In genomic region chr1:35188578-35189392, GRCh38 we compare ENCODE assay signal across 13 cellular contexts. TPM values are rescaled to one million over a fixed set of nuclear protein-coding genes. Genes with fewer than 3 reads are reported as not detected.
DNase-seq lines count a peak whose midpoint lies in the region; ATAC-seq and TF ChIP-seq lines count a peak whose summit lies in the region.
"Had no signal": no experiment of that assay in that cellular context is flagged by ENCODE, and none has a peak within 500 bp of the region (broad histone marks: within the 10 kb centered on the region; RNA-seq: fewer than 3 reads in every experiment).

No MANE protein-coding gene starts in this region.

- 78% methylated on average over 20 of the region's 20 CpGs for WGBS in suprapubic skin
- 74 to 77% methylated on average over 20 of the region's 20 CpGs for WGBS in tibial nerve, 2 donors

- no peak for TF ChIP-seq CTCF in suprapubic skin (IDR thresholded peaks at IDR 0.05)
- no peak for TF ChIP-seq CTCF in tibial nerve (IDR thresholded peaks at IDR 0.05)

- DNase-seq in activated naive CD4-positive, alpha-beta T cell treated with anti-CD3 and anti-CD28 coated beads, Interleukin-2, amount 50 U/mL, for 16 hours = no peak
- DNase-seq in activated CD8-positive, alpha-beta T cell treated with anti-CD3 and anti-CD28 coated beads, Interleukin-2, amount 10 ng/mL, durations not matched to agents 7 days and 5 days = no peak
- no peak for DNase-seq in suprapubic skin (ENCODE audit: low spot score in 2 of 2)
- no peak for DNase-seq in tibial nerve (ENCODE audit: low spot score in 2 of 2)
- DNase-seq in NCI-H82 treated with DMSO at 0.1 percent for 48 hours (lab: John Stamatoyannopoulos, UW; ENCODE audit: unreplicated experiment) = no peak
- no peak for DNase-seq in ureter (ENCODE audit: low spot score)
- DNase-seq: activated gamma-delta T cell treated with Interleukin-2 at 50 U/mL for 16 hours; AML-193; NCI-H1694; stimulated activated CD4-positive, alpha-beta T cell treated with anti-CD3 and anti-CD28 coated beads, Interleukin-4, amount 100 ng/mL, for 24 hours; upper lobe of left lung had no signal

- H3K4me3 ChIP-seq in iPS-18a (ENCODE audit: low read length) (peak overlapping the region; percentile 18), suprapubic skin (peak overlapping the region; percentile 91), tibial nerve (no peak overlapping the region)

- CTCF ChIA-PET in activated CD8-positive, alpha-beta T cell treated with anti-CD3 and anti-CD28 coated beads, Interleukin-2, amount 10 ng/mL, durations not matched to agents 7 days and 5 days (lab: Charles Lee) = interaction anchor here (0.6 kb wide), 1 partner anchor 92 kb away, joined by 3 read pairs; no protein-coding TSS in a partner anchor

- H3K27me3 ChIP-seq in iPS-18a (ENCODE audit: control insufficient read depth, insufficient read depth, low read length) (no peaks in the 10 kb centered on the region), suprapubic skin (no peaks in the 10 kb centered on the region), tibial nerve (no peaks in the 10 kb centered on the region)
- H3K27me3 ChIP-seq: upper lobe of left lung had no signal

- H3K27me3 Mint-ChIP-seq in activated naive CD4-positive, alpha-beta T cell treated with anti-CD3 and anti-CD28 coated beads, Interleukin-2, amount 50 U/mL, for 24 hours = no peaks in the 10 kb centered on the region
- H3K27me3 Mint-ChIP-seq in activated CD8-positive, alpha-beta T cell treated with anti-CD3 and anti-CD28 coated beads, Interleukin-2, amount 10 ng/mL, durations not matched to agents 7 days and 5 days (ENCODE audit: low read depth) = no peaks in the 10 kb centered on the region

- H3K4me3 Mint-ChIP-seq in activated naive CD4-positive, alpha-beta T cell treated with anti-CD3 and anti-CD28 coated beads, Interleukin-2, amount 50 U/mL, for 24 hours = peak overlapping the region; percentile 95
- H3K4me3 Mint-ChIP-seq in activated CD8-positive, alpha-beta T cell treated with anti-CD3 and anti-CD28 coated beads, Interleukin-2, amount 10 ng/mL, durations not matched to agents 7 days and 5 days = peak overlapping the region; percentile 97

- no peak for ATAC-seq in activated CD8-positive, alpha-beta T cell treated with anti-CD3 and anti-CD28 coated beads, Interleukin-2, amount 10 ng/mL, durations not matched to agents 7 days and 5 days

- H3K36me3 ChIP-seq in iPS-18a (ENCODE audit: control insufficient read depth, low read depth, low read length) (peaks cover 79% of the 10 kb centered on the region), suprapubic skin (peaks cover 73% of the 10 kb centered on the region), tibial nerve (peaks cover 16 to 77% (median 43%) of the 10 kb centered on the region in 3 donors)

- peak overlapping the region; percentile 43 for H3K27ac Mint-ChIP-seq in activated naive CD4-positive, alpha-beta T cell treated with anti-CD3 and anti-CD28 coated beads, Interleukin-2, amount 50 U/mL, for 24 hours
- peak overlapping the region; percentile 86 for H3K27ac Mint-ChIP-seq in activated CD8-positive, alpha-beta T cell treated with anti-CD3 and anti-CD28 coated beads, Interleukin-2, amount 10 ng/mL, durations not matched to agents 7 days and 5 days

- TF ChIP-seq EP300 in suprapubic skin (IDR thresholded peaks at IDR 0.05) = no peak
- TF ChIP-seq EP300 in tibial nerve (IDR thresholded peaks at IDR 0.05) = no peak

- H3K9me3 ChIP-seq in iPS-18a (ENCODE audit: control insufficient read depth, low read depth, low read length) = no peaks in the 10 kb centered on the region
- H3K9me3 ChIP-seq in suprapubic skin = no peaks in the 10 kb centered on the region
- no peaks in the 10 kb centered on the region for H3K9me3 ChIP-seq in tibial nerve
- H3K9me3 ChIP-seq: upper lobe of left lung had no signal

- H3K4me1 ChIP-seq in iPS-18a (ENCODE audit: control insufficient read depth, low read depth, low read length) (peaks cover 13% of the 10 kb centered on the region), suprapubic skin (peaks cover 67% of the 10 kb centered on the region), tibial nerve (peaks cover 0 to 80% (median 57%) of the 10 kb centered on the region in 4 donors)

- H3K27ac ChIP-seq in iPS-18a (ENCODE audit: low read length) (no peak overlapping the region), suprapubic skin (no peak overlapping the region), tibial nerve (no peak overlapping the region)

- no peaks in the 10 kb centered on the region for H3K9me3 Mint-ChIP-seq in activated naive CD4-positive, alpha-beta T cell treated with anti-CD3 and anti-CD28 coated beads, Interleukin-2, amount 50 U/mL, for 24 hours
- no peaks in the 10 kb centered on the region for H3K9me3 Mint-ChIP-seq in activated CD8-positive, alpha-beta T cell treated with anti-CD3 and anti-CD28 coated beads, Interleukin-2, amount 10 ng/mL, durations not matched to agents 7 days and 5 days (ENCODE audit: insufficient read depth)

- H3K4me1 Mint-ChIP-seq in activated naive CD4-positive, alpha-beta T cell treated with anti-CD3 and anti-CD28 coated beads, Interleukin-2, amount 50 U/mL, for 24 hours = peaks cover 83% of the 10 kb centered on the region
- H3K4me1 Mint-ChIP-seq in activated CD8-positive, alpha-beta T cell treated with anti-CD3 and anti-CD28 coated beads, Interleukin-2, amount 10 ng/mL, durations not matched to agents 7 days and 5 days (ENCODE audit: low read depth) = peaks cover 73% of the 10 kb centered on the region

- no peak overlapping the region for H3K9ac ChIP-seq in iPS-18a (ENCODE audit: low read length)

- H3K36me3 Mint-ChIP-seq in activated naive CD4-positive, alpha-beta T cell treated with anti-CD3 and anti-CD28 coated beads, Interleukin-2, amount 50 U/mL, for 24 hours = peaks cover 56% of the 10 kb centered on the region
- H3K36me3 Mint-ChIP-seq in activated CD8-positive, alpha-beta T cell treated with anti-CD3 and anti-CD28 coated beads, Interleukin-2, amount 10 ng/mL, durations not matched to agents 7 days and 5 days (ENCODE audit: low read depth) = peaks cover 82% of the 10 kb centered on the region

- TF ChIP-seq POLR2A in suprapubic skin (IDR thresholded peaks at IDR 0.05) = no peak
- TF ChIP-seq POLR2A in tibial nerve (IDR thresholded peaks at IDR 0.05) = no peak

- POLR2A ChIA-PET in activated CD8-positive, alpha-beta T cell treated with anti-CD3 and anti-CD28 coated beads, Interleukin-2, amount 10 ng/mL, durations not matched to agents 7 days and 5 days (lab: Charles Lee) = interaction anchor here (1.0 to 2.1 kb wide), 2 partner anchors 7 to 9 kb away, joined by 3 to 9 read pairs; no protein-coding TSS in a partner anchor

RNA-seq across cellular contexts. Expression of gene SFPQ, which starts 4.2 kb away (rescaled TPM):
- 100 to 1,000 TPM; 348 to 360 TPM for total RNA-seq in activated CD8-positive, alpha-beta T cell treated with anti-CD3 and anti-CD28 coated beads, Interleukin-2, amount 10 ng/mL, durations not matched to agents 7 days and 5 days
- total RNA-seq in suprapubic skin (100 to 1,000 TPM; 136 to 365 (median 191) TPM), tibial nerve (100 to 1,000 TPM; 243 to 318 (median 267) TPM), ureter (389 TPM)

Comparison
In these comparisons a context has a peak if more than half of its experiments do, and no peak if none do; other contexts are left out.
1. H3K4me3 ChIP-seq: peak in iPS-18a (single experiment) and suprapubic skin (single experiment); none in tibial nerve (0 of 4).